Comparison of ENCODE assay signal across 1 cellular context in the genomic region with DNA sequence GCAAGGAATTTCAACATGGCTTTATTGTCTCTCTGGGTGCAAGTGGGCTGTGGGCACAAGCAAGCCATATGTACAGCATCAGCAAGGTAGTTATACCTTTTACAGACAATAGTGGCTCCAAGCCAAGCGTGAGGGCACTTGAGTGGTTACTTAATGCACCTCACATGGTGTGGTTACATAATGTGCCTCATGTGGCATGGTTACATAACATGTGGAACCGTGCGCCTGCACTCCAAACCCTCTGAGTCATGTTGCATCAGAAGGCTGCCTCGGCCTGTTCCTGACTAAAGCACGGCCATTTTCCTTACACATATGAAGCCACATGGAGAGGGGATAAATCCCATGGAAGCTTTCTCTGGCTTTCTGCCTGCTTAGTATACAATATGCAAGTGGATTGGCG.
TF ChIP-seq lines count a peak whose summit lies in the region.

No MANE protein-coding gene starts in this region.

TF ChIP-seq in HepG2, 621 proteins besides CTCF, POLR2A, EP300 and RAD21 (continued from another document and continues in another):
- TF ChIP-seq, protein P1, sequence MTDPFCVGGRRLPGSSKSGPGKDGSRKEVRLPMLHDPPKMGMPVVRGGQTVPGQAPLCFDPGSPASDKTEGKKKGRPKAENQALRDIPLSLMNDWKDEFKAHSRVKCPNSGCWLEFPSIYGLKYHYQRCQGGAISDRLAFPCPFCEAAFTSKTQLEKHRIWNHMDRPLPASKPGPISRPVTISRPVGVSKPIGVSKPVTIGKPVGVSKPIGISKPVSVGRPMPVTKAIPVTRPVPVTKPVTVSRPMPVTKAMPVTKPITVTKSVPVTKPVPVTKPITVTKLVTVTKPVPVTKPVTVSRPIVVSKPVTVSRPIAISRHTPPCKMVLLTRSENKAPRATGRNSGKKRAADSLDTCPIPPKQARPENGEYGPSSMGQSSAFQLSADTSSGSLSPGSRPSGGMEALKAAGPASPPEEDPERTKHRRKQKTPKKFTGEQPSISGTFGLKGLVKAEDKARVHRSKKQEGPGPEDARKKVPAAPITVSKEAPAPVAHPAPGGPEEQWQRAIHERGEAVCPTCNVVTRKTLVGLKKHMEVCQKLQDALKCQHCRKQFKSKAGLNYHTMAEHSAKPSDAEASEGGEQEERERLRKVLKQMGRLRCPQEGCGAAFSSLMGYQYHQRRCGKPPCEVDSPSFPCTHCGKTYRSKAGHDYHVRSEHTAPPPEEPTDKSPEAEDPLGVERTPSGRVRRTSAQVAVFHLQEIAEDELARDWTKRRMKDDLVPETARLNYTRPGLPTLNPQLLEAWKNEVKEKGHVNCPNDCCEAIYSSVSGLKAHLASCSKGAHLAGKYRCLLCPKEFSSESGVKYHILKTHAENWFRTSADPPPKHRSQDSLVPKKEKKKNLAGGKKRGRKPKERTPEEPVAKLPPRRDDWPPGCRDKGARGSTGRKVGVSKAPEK (CRISPR knock-in tag; IDR thresholded peaks at IDR 0.05; ENCODE audit: borderline replicate concordance), result no peak
- no peak for TF ChIP-seq PPARG (CRISPR knock-in tag; conservative IDR thresholded peaks at IDR 0.05)
- no peak for TF ChIP-seq ZC3H13 (CRISPR knock-in tag; IDR thresholded peaks at IDR 0.05)
- TF ChIP-seq ZKSCAN5 (CRISPR knock-in tag; IDR thresholded peaks at IDR 0.05), result no peak
- TF ChIP-seq SETDB1 (CRISPR knock-in tag; IDR thresholded peaks at IDR 0.05; ENCODE audit: borderline replicate concordance), result no peak
- TF ChIP-seq MIER2 (CRISPR knock-in tag; IDR thresholded peaks at IDR 0.05), result 0 out of 2 replicates have a peak, but pooled peaks have one; percentile 13
- TF ChIP-seq, protein P2, sequence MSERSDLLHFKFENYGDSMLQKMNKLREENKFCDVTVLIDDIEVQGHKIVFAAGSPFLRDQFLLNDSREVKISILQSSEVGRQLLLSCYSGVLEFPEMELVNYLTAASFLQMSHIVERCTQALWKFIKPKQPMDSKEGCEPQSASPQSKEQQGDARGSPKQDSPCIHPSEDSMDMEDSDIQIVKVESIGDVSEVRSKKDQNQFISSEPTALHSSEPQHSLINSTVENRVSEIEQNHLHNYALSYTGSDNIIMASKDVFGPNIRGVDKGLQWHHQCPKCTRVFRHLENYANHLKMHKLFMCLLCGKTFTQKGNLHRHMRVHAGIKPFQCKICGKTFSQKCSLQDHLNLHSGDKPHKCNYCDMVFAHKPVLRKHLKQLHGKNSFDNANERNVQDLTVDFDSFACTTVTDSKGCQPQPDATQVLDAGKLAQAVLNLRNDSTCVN (CRISPR knock-in tag; IDR thresholded peaks at IDR 0.05; ENCODE audit: borderline replicate concordance), result 0 out of 2 replicates have a peak, but pooled peaks have one; percentile 63
- no peak for TF ChIP-seq CREB1 (IDR thresholded peaks at IDR 0.05)
- TF ChIP-seq CREB1 (CRISPR knock-in tag; IDR thresholded peaks at IDR 0.05), result no peak
- no peak for TF ChIP-seq XBP1 (CRISPR knock-in tag; IDR thresholded peaks at IDR 0.05)
- TF ChIP-seq NR3C1 (CRISPR knock-in tag; IDR thresholded peaks at IDR 0.05), result no peak
- TF ChIP-seq, protein P3, sequence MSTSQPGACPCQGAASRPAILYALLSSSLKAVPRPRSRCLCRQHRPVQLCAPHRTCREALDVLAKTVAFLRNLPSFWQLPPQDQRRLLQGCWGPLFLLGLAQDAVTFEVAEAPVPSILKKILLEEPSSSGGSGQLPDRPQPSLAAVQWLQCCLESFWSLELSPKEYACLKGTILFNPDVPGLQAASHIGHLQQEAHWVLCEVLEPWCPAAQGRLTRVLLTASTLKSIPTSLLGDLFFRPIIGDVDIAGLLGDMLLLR (CRISPR knock-in tag; IDR thresholded peaks at IDR 0.05), result no peak
- TF ChIP-seq SOX6 (IDR thresholded peaks at IDR 0.05), result no peak
- TF ChIP-seq SOX6 (CRISPR knock-in tag; IDR thresholded peaks at IDR 0.05), result peak; percentile 82
- no peak for TF ChIP-seq ZNF749 (CRISPR knock-in tag; IDR thresholded peaks at IDR 0.05; ENCODE audit: borderline replicate concordance)
- TF ChIP-seq, protein P4, sequence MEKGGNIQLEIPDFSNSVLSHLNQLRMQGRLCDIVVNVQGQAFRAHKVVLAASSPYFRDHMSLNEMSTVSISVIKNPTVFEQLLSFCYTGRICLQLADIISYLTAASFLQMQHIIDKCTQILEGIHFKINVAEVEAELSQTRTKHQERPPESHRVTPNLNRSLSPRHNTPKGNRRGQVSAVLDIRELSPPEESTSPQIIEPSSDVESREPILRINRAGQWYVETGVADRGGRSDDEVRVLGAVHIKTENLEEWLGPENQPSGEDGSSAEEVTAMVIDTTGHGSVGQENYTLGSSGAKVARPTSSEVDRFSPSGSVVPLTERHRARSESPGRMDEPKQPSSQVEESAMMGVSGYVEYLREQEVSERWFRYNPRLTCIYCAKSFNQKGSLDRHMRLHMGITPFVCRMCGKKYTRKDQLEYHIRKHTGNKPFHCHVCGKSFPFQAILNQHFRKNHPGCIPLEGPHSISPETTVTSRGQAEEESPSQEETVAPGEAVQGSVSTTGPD (CRISPR knock-in tag; IDR thresholded peaks at IDR 0.05), result no peak
- no peak for TF ChIP-seq ZNF552 (CRISPR knock-in tag; IDR thresholded peaks at IDR 0.05; ENCODE audit: borderline replicate concordance)
- TF ChIP-seq, protein P5, sequence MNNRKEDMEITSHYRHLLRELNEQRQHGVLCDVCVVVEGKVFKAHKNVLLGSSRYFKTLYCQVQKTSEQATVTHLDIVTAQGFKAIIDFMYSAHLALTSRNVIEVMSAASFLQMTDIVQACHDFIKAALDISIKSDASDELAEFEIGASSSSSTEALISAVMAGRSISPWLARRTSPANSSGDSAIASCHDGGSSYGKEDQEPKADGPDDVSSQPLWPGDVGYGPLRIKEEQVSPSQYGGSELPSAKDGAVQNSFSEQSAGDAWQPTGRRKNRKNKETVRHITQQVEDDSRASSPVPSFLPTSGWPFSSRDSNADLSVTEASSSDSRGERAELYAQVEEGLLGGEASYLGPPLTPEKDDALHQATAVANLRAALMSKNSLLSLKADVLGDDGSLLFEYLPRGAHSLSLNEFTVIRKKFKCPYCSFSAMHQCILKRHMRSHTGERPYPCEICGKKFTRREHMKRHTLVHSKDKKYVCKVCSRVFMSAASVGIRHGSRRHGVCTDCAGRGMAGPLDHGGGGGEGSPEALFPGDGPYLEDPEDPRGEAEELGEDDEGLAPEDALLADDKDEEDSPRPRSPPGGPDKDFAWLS (CRISPR knock-in tag; IDR thresholded peaks at IDR 0.05; ENCODE audit: borderline replicate concordance), result no peak
- TF ChIP-seq GFI1 (CRISPR knock-in tag; IDR thresholded peaks at IDR 0.05; ENCODE audit: borderline replicate concordance), result no peak
- no peak for TF ChIP-seq RFXANK (CRISPR knock-in tag; IDR thresholded peaks at IDR 0.05)
- no peak for TF ChIP-seq BRCA1 (CRISPR knock-in tag; IDR thresholded peaks at IDR 0.05)
- TF ChIP-seq GATAD2A (CRISPR knock-in tag; IDR thresholded peaks at IDR 0.05), result peak; percentile 71
- no peak for TF ChIP-seq YY1 (IDR thresholded peaks at IDR 0.05; ENCODE audit: insufficient read depth, insufficient replicate concordance, low read depth, low read length)
- TF ChIP-seq, protein P6, sequence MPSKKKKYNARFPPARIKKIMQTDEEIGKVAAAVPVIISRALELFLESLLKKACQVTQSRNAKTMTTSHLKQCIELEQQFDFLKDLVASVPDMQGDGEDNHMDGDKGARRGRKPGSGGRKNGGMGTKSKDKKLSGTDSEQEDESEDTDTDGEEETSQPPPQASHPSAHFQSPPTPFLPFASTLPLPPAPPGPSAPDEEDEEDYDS (CRISPR knock-in tag; IDR thresholded peaks at IDR 0.05), result no peak
- TF ChIP-seq ZNF644 (CRISPR knock-in tag; IDR thresholded peaks at IDR 0.05; ENCODE audit: low read depth), result peak; percentile 66
- TF ChIP-seq, protein P7, sequence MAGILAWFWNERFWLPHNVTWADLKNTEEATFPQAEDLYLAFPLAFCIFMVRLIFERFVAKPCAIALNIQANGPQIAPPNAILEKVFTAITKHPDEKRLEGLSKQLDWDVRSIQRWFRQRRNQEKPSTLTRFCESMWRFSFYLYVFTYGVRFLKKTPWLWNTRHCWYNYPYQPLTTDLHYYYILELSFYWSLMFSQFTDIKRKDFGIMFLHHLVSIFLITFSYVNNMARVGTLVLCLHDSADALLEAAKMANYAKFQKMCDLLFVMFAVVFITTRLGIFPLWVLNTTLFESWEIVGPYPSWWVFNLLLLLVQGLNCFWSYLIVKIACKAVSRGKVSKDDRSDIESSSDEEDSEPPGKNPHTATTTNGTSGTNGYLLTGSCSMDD (CRISPR knock-in tag; IDR thresholded peaks at IDR 0.05), result no peak
- no peak for TF ChIP-seq KLF11 (CRISPR knock-in tag; IDR thresholded peaks at IDR 0.05)
- TF ChIP-seq SUZ12 (IDR thresholded peaks at IDR 0.05; ENCODE audit: low read depth, low read length), result no peak
- TF ChIP-seq NR2F6 (IDR thresholded peaks at IDR 0.05), result no peak
- TF ChIP-seq NR2F6 (CRISPR knock-in tag; IDR thresholded peaks at IDR 0.05), result 0 out of 2 replicates have a peak, but pooled peaks have one; percentile 22
- TF ChIP-seq PITX1 (CRISPR knock-in tag; IDR thresholded peaks at IDR 0.05), result no peak
- TF ChIP-seq, protein P8, sequence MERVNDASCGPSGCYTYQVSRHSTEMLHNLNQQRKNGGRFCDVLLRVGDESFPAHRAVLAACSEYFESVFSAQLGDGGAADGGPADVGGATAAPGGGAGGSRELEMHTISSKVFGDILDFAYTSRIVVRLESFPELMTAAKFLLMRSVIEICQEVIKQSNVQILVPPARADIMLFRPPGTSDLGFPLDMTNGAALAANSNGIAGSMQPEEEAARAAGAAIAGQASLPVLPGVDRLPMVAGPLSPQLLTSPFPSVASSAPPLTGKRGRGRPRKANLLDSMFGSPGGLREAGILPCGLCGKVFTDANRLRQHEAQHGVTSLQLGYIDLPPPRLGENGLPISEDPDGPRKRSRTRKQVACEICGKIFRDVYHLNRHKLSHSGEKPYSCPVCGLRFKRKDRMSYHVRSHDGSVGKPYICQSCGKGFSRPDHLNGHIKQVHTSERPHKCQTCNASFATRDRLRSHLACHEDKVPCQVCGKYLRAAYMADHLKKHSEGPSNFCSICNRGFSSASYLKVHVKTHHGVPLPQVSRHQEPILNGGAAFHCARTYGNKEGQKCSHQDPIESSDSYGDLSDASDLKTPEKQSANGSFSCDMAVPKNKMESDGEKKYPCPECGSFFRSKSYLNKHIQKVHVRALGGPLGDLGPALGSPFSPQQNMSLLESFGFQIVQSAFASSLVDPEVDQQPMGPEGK (CRISPR knock-in tag; IDR thresholded peaks at IDR 0.05), result no peak
- no peak for TF ChIP-seq ZNF24 (IDR thresholded peaks at IDR 0.05)
- TF ChIP-seq KMT2A (CRISPR knock-in tag; IDR thresholded peaks at IDR 0.05), result no peak
- TF ChIP-seq SIX4 (CRISPR knock-in tag; IDR thresholded peaks at IDR 0.05), result no peak
- TF ChIP-seq, protein P9, sequence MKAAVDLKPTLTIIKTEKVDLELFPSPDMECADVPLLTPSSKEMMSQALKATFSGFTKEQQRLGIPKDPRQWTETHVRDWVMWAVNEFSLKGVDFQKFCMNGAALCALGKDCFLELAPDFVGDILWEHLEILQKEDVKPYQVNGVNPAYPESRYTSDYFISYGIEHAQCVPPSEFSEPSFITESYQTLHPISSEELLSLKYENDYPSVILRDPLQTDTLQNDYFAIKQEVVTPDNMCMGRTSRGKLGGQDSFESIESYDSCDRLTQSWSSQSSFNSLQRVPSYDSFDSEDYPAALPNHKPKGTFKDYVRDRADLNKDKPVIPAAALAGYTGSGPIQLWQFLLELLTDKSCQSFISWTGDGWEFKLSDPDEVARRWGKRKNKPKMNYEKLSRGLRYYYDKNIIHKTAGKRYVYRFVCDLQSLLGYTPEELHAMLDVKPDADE (CRISPR knock-in tag; IDR thresholded peaks at IDR 0.05), result no peak
- no peak for TF ChIP-seq MBD4 (IDR thresholded peaks at IDR 0.05; ENCODE audit: borderline replicate concordance, low read length)
- peak; percentile 68; the same call in 1 of the 2 replicates for TF ChIP-seq ZNF335 (CRISPR knock-in tag; IDR thresholded peaks at IDR 0.05)
- no peak for TF ChIP-seq RAD51 (IDR thresholded peaks at IDR 0.05; ENCODE audit: borderline replicate concordance)
- 0 out of 2 replicates have a peak, but pooled peaks have one; percentile 41 for TF ChIP-seq ZNF562 (CRISPR knock-in tag; IDR thresholded peaks at IDR 0.05; ENCODE audit: borderline replicate concordance)
- TF ChIP-seq, protein P10, sequence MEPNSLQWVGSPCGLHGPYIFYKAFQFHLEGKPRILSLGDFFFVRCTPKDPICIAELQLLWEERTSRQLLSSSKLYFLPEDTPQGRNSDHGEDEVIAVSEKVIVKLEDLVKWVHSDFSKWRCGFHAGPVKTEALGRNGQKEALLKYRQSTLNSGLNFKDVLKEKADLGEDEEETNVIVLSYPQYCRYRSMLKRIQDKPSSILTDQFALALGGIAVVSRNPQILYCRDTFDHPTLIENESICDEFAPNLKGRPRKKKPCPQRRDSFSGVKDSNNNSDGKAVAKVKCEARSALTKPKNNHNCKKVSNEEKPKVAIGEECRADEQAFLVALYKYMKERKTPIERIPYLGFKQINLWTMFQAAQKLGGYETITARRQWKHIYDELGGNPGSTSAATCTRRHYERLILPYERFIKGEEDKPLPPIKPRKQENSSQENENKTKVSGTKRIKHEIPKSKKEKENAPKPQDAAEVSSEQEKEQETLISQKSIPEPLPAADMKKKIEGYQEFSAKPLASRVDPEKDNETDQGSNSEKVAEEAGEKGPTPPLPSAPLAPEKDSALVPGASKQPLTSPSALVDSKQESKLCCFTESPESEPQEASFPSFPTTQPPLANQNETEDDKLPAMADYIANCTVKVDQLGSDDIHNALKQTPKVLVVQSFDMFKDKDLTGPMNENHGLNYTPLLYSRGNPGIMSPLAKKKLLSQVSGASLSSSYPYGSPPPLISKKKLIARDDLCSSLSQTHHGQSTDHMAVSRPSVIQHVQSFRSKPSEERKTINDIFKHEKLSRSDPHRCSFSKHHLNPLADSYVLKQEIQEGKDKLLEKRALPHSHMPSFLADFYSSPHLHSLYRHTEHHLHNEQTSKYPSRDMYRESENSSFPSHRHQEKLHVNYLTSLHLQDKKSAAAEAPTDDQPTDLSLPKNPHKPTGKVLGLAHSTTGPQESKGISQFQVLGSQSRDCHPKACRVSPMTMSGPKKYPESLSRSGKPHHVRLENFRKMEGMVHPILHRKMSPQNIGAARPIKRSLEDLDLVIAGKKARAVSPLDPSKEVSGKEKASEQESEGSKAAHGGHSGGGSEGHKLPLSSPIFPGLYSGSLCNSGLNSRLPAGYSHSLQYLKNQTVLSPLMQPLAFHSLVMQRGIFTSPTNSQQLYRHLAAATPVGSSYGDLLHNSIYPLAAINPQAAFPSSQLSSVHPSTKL (CRISPR knock-in tag; IDR thresholded peaks at IDR 0.05), result peak; percentile 64
- TF ChIP-seq, protein P11, sequence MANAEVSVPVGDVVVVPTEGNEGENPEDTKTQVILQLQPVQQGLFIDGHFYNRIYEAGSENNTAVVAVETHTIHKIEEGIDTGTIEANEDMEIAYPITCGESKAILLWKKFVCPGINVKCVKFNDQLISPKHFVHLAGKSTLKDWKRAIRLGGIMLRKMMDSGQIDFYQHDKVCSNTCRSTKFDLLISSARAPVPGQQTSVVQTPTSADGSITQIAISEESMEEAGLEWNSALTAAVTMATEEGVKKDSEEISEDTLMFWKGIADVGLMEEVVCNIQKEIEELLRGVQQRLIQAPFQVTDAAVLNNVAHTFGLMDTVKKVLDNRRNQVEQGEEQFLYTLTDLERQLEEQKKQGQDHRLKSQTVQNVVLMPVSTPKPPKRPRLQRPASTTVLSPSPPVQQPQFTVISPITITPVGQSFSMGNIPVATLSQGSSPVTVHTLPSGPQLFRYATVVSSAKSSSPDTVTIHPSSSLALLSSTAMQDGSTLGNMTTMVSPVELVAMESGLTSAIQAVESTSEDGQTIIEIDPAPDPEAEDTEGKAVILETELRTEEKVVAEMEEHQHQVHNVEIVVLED (CRISPR knock-in tag; IDR thresholded peaks at IDR 0.05; ENCODE audit: borderline replicate concordance), result no peak
